9 cellular contexts compared by ENCODE assay signal in genomic region chr14:19878029-19878642, GRCh38. TPM values are rescaled to one million over a fixed set of nuclear protein-coding genes. Genes with fewer than 3 reads are reported as not detected.
A peak's percentile ranks its signal among the peaks of the same experiment; 100 is the strongest.
DNase-seq lines count a peak whose midpoint lies in the region; ATAC-seq and TF ChIP-seq lines count a peak whose summit lies in the region.
"Had no signal": no experiment of that assay in that cellular context is flagged by ENCODE, and none has a peak within 500 bp of the region (broad histone marks: within the 10 kb centered on the region; RNA-seq: fewer than 3 reads in every experiment).

No MANE protein-coding gene starts in this region.

- H3K4me3 Mint-ChIP-seq in activated CD8-positive, alpha-beta memory T cell treated with anti-CD3 and anti-CD28 coated beads, Interleukin-2, amount 10 ng/mL, durations not matched to agents 7 days and 5 days, result no peak overlapping the region

- H3K79me2 ChIP-seq in DOHH2 (ENCODE audit: control insufficient read depth, low read length), result no peaks in the 10 kb centered on the region

- TF ChIP-seq CTCF in DOHH2 (IDR thresholded peaks at IDR 0.05; ENCODE audit: low read depth, low read length, poor library complexity, severe bottlenecking), result peak; percentile 79
- TF ChIP-seq CTCF in WI38 (IDR thresholded peaks at IDR 0.05; ENCODE audit: low read depth, low read length), result peak; percentile 28; the same call in 1 of the 2 replicates

- H3K36me3 Mint-ChIP-seq in activated CD8-positive, alpha-beta memory T cell treated with anti-CD3 and anti-CD28 coated beads, Interleukin-2, amount 10 ng/mL, durations not matched to agents 7 days and 5 days, result no peaks in the 10 kb centered on the region

- CTCF ChIA-PET in activated CD8-positive, alpha-beta memory T cell treated with anti-CD3 and anti-CD28 coated beads, Interleukin-2, amount 10 ng/mL, durations not matched to agents 7 days and 5 days (lab: Charles Lee), result no interaction called here

- no peaks in the 10 kb centered on the region for H3F3A ChIP-seq in DOHH2 (ENCODE audit: control insufficient read depth, insufficient read depth)

- DNase-seq in HT-29 (ENCODE audit: low spot score) (peak; percentile 18), lung microvascular endothelial cell (ENCODE audit: low read depth in 2 of 2) (peak; percentile 23 to 41)
- DNase-seq in stimulated activated CD8-positive, alpha-beta memory T cell treated with anti-CD3 and anti-CD28 coated beads, Interleukin-4, amount 100 ng/mL, for 48 hours, result no peak
- no peak for DNase-seq in activated CD8-positive, alpha-beta memory T cell treated with anti-CD3 and anti-CD28 coated beads, Interleukin-2, amount 10 ng/mL, durations not matched to agents 7 days and 5 days
- DNase-seq: activated CD4-positive, alpha-beta T cell treated with anti-CD3 and anti-CD28 coated beads for 1 hour had no signal

- H3K27ac Mint-ChIP-seq in activated CD8-positive, alpha-beta memory T cell treated with anti-CD3 and anti-CD28 coated beads, Interleukin-2, amount 10 ng/mL, durations not matched to agents 7 days and 5 days, result no peak overlapping the region

- no peaks in the 10 kb centered on the region for H3K4me1 ChIP-seq in DOHH2 (ENCODE audit: control insufficient read depth, low read length)

- H3K9me2 ChIP-seq in DOHH2 (replicated peaks; ENCODE audit: control insufficient read depth, low read length), result no peaks in the 10 kb centered on the region

- H3K27me3 Mint-ChIP-seq in activated CD8-positive, alpha-beta memory T cell treated with anti-CD3 and anti-CD28 coated beads, Interleukin-2, amount 10 ng/mL, durations not matched to agents 7 days and 5 days, result no peaks in the 10 kb centered on the region

- H3K36me3 ChIP-seq in DOHH2 (ENCODE audit: control insufficient read depth, low read length), result no peaks in the 10 kb centered on the region

- no peak overlapping the region for H3K27ac ChIP-seq in DOHH2 (ENCODE audit: low read depth, low read length)

- H4K20me1 ChIP-seq in DOHH2 (ENCODE audit: control insufficient read depth, insufficient read depth, low read depth, low read length), result no peaks in the 10 kb centered on the region

- H3K27me3 ChIP-seq in DOHH2 (ENCODE audit: control insufficient read depth, low read length), result no peaks in the 10 kb centered on the region; the same call in 1 of the 2 replicates

- H3K4me3 ChIP-seq in DOHH2 (ENCODE audit: low read length), result no peak overlapping the region
- H3K4me3 ChIP-seq in WI38 (ENCODE audit: low read depth, low read length), result no peak overlapping the region

- no peaks in the 10 kb centered on the region for H3K4me1 Mint-ChIP-seq in activated CD8-positive, alpha-beta memory T cell treated with anti-CD3 and anti-CD28 coated beads, Interleukin-2, amount 10 ng/mL, durations not matched to agents 7 days and 5 days

- no peaks in the 10 kb centered on the region for H3K9me3 Mint-ChIP-seq in activated CD8-positive, alpha-beta memory T cell treated with anti-CD3 and anti-CD28 coated beads, Interleukin-2, amount 10 ng/mL, durations not matched to agents 7 days and 5 days (ENCODE audit: low read depth)

- ATAC-seq in activated CD8-positive, alpha-beta memory T cell treated with anti-CD3 and anti-CD28 coated beads, Interleukin-2, amount 10 ng/mL, durations not matched to agents 7 days and 5 days, result no peak
- ATAC-seq in GM19351 (IDR thresholded peaks at IDR 0.05; ENCODE audit: unreplicated experiment) (no peak), GM21723 (IDR thresholded peaks at IDR 0.05; ENCODE audit: unreplicated experiment) (no peak)

- H3K4me2 ChIP-seq in DOHH2 (ENCODE audit: low read length), result no peak overlapping the region

- no peaks in the 10 kb centered on the region for H3K9me3 ChIP-seq in DOHH2 (ENCODE audit: control insufficient read depth, insufficient read depth, low read length)

RNA-seq across cellular contexts. Expression of gene OR4K2, which starts 3.2 kb away (rescaled TPM):
- not detected in 2 replicates for total RNA-seq in HT-29 (2014; rRNA removed; shearing (Covaris generic))
- not detected in 2 replicates for total RNA-seq in lung microvascular endothelial cell
- not detected for total RNA-seq in activated CD8-positive, alpha-beta memory T cell treated with anti-CD3 and anti-CD28 coated beads, Interleukin-2, amount 10 ng/mL, durations not matched to agents 7 days and 5 days

RNA-seq across cellular contexts. Expression of gene OR4K5, which starts 42.3 kb away (rescaled TPM):
- not detected in 2 replicates for total RNA-seq in HT-29 (2014; rRNA removed; shearing (Covaris generic))
- not detected in 2 replicates for total RNA-seq in lung microvascular endothelial cell
- not detected for total RNA-seq in activated CD8-positive, alpha-beta memory T cell treated with anti-CD3 and anti-CD28 coated beads, Interleukin-2, amount 10 ng/mL, durations not matched to agents 7 days and 5 days

RNA-seq across cellular contexts. Expression of gene OR4K1, which starts 52.6 kb away (rescaled TPM):
- not detected in 2 replicates for total RNA-seq in HT-29 (2014; rRNA removed; shearing (Covaris generic))
- not detected in 2 replicates for total RNA-seq in lung microvascular endothelial cell
- not detected for total RNA-seq in activated CD8-positive, alpha-beta memory T cell treated with anti-CD3 and anti-CD28 coated beads, Interleukin-2, amount 10 ng/mL, durations not matched to agents 7 days and 5 days

Comparison
In these comparisons a context has a peak if more than half of its experiments do, and no peak if none do; other contexts are left out.
1. DNase-seq: peak in HT-29 (single experiment) and lung microvascular endothelial cell (2 of 2); none in stimulated activated CD8-positive, alpha-beta memory T cell treated with anti-CD3 and anti-CD28 coated beads, Interleukin-4, amount 100 ng/mL, for 48 hours (single experiment) and activated CD8-positive, alpha-beta memory T cell treated with anti-CD3 and anti-CD28 coated beads, Interleukin-2, amount 10 ng/mL, durations not matched to agents 7 days and 5 days (single experiment).